15 cellular contexts compared by ENCODE assay signal in the genomic region with DNA sequence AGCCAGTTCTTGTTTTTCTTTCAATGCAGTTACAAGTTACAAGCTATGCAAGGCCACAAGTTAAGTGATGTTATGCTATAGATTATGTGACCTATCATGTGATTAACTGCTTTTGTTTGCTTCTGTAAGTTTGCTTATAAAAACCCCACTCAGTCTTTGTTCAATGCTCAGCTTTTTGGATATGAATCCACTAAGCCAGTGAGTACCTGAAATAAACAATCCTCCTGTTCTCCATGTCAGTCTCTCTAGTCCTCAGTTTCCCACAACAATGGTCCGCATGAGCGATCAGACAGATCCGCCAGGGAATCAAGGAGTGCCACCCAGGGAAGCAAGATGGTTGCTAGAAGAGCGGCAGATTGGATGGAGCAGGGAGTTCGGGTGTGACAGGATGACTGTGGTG.
"Had no signal": no experiment of that assay in that cellular context is flagged by ENCODE, and none has a peak within 500 bp of the region (broad histone marks: within the 10 kb centered on the region; RNA-seq: fewer than 3 reads in every experiment).

No MANE protein-coding gene starts in this region.

- H3K27me3 ChIP-seq: esophagus muscularis mucosa had no signal

- ATAC-seq: gastroesophageal sphincter; left lobe of liver; naive thymus-derived CD8-positive, alpha-beta T cell; right cardiac atrium had no signal

- H3K36me3 ChIP-seq: esophagus muscularis mucosa, gastroesophageal sphincter, neutrophil had no signal

- H3K4me3 ChIP-seq: esophagus muscularis mucosa, gastroesophageal sphincter had no signal

- H3K4me1 ChIP-seq: gastroesophageal sphincter had no signal

- H3K27ac ChIP-seq: esophagus muscularis mucosa, gastroesophageal sphincter, neutrophil had no signal

- FAIRE-seq: colon, small intestine had no signal

- DNase-seq: glutamatergic neuron; islet precursor cell; mammary epithelial cell; naive thymus-derived CD8-positive, alpha-beta T cell; posterior cingulate gyrus; right cardiac atrium; small intestine; stimulated activated CD4-positive, alpha-beta T cell treated with anti-CD3 and anti-CD28 coated beads, Interleukin-12 subunit alpha, Interleukin-12 subunit beta, amount 100 ng/mL, for 4 hours; stimulated activated naive CD4-positive, alpha-beta T cell; trophoblast cell had no signal

- H3K9me3 ChIP-seq: neutrophil had no signal
